In genomic region chr4:2400841-2401609, GRCh38 we compare ENCODE assay signal across 1 cellular context.
TF ChIP-seq lines count a peak whose summit lies in the region.

No MANE protein-coding gene starts in this region.

TF ChIP-seq in H1, 55 proteins besides CTCF, POLR2A, EP300 and RAD21:
- TF ChIP-seq CHD7 (IDR thresholded peaks at IDR 0.05; ENCODE audit: insufficient replicate concordance, low read length) (no peak), CTBP2 (IDR thresholded peaks at IDR 0.05; ENCODE audit: borderline replicate concordance, insufficient read depth, insufficient read length, low read length) (no peak), SUZ12 (IDR thresholded peaks at IDR 0.05; ENCODE audit: low read length) (no peak), TCF12 (IDR thresholded peaks at IDR 0.05; ENCODE audit: low read depth, low read length) (no peak), JUND (IDR thresholded peaks at IDR 0.05; ENCODE audit: low read length) (no peak), NANOG (IDR thresholded peaks at IDR 0.05; ENCODE audit: insufficient read depth, low read depth, low read length, poor library complexity, severe bottlenecking) (no peak), ASH2L (IDR thresholded peaks at IDR 0.05; ENCODE audit: low read length) (no peak), FOSL1 (IDR thresholded peaks at IDR 0.05; ENCODE audit: insufficient read depth, low read depth, low read length) (no peak), SP4 (IDR thresholded peaks at IDR 0.05; ENCODE audit: low read length) (no peak), JUN (IDR thresholded peaks at IDR 0.05; ENCODE audit: low read depth, low read length) (no peak), CEBPB (IDR thresholded peaks at IDR 0.05; ENCODE audit: low read depth, low read length) (no peak), TBP (IDR thresholded peaks at IDR 0.05; ENCODE audit: low read depth, low read length) (no peak), SP1 (IDR thresholded peaks at IDR 0.05; ENCODE audit: low read depth, low read length) (no peak), CBX5 (IDR thresholded peaks at IDR 0.05; ENCODE audit: low read depth, low read length) (no peak), USF2 (IDR thresholded peaks at IDR 0.05; ENCODE audit: low read length) (no peak), EGR1 (IDR thresholded peaks at IDR 0.05; ENCODE audit: borderline replicate concordance, low read depth, low read length) (no peak), CREB1 (IDR thresholded peaks at IDR 0.05) (no peak), SIX5 (IDR thresholded peaks at IDR 0.05; ENCODE audit: low read depth, low read length) (no peak), ZNF274 (IDR thresholded peaks at IDR 0.05; ENCODE audit: borderline replicate concordance, extremely low read depth, low read length) (no peak)
